11 cellular contexts compared by ENCODE assay signal in genomic region chr10:49568235-49568634, GRCh38.
DNase-seq lines count a peak whose midpoint lies in the region; ATAC-seq and TF ChIP-seq lines count a peak whose summit lies in the region.
"Had no signal": no experiment of that assay in that cellular context is flagged by ENCODE, and none has a peak within 500 bp of the region (broad histone marks: within the 10 kb centered on the region; RNA-seq: fewer than 3 reads in every experiment).

No MANE protein-coding gene starts in this region.

- no peaks in the 10 kb centered on the region; the same call in 1 of the 2 replicates for H3K36me3 ChIP-seq in ACC112 (ENCODE audit: insufficient read depth, low read length)
- H3K36me3 ChIP-seq: BLaER1 treated with 17β-estradiol and CSF1 and Interleukin-3, amounts not matched to agents 10 nM and 100 nM; colonic mucosa had no signal

- ATAC-seq in GM18870 (IDR thresholded peaks at IDR 0.05; ENCODE audit: unreplicated experiment) (peak; percentile 63), HG03432 (IDR thresholded peaks at IDR 0.05; ENCODE audit: unreplicated experiment) (peak; percentile 80)
- ATAC-seq in central memory CD8-positive, alpha-beta T cell (replicated peaks; ENCODE audit: extremely low read depth, poor library complexity, severe bottlenecking), result peak; percentile 19

- H3K4me1 ChIP-seq in ACC112 (ENCODE audit: control insufficient read depth, insufficient read depth, low read length, unreplicated experiment), result peaks cover 39% of the 10 kb centered on the region
- H3K4me1 ChIP-seq: BLaER1 treated with 17β-estradiol and CSF1 and Interleukin-3, amounts not matched to agents 10 nM and 100 nM; colonic mucosa had no signal

- peaks cover 65% of the 10 kb centered on the region for H3K27me3 Mint-ChIP-seq in central memory CD8-positive, alpha-beta T cell

- H3K9me3 Mint-ChIP-seq in central memory CD8-positive, alpha-beta T cell, result no peaks in the 10 kb centered on the region

- H3K27ac ChIP-seq in ACC112 (ENCODE audit: low read depth, low read length), result peak overlapping the region; percentile 90
- H3K27ac ChIP-seq: BLaER1 treated with 17β-estradiol and CSF1 and Interleukin-3, amounts not matched to agents 10 nM and 100 nM; colonic mucosa had no signal

- H3K36me3 Mint-ChIP-seq in central memory CD8-positive, alpha-beta T cell (ENCODE audit: insufficient read depth), result peaks cover 2% of the 10 kb centered on the region

- POLR2A ChIA-PET in GM10248 (lab: Yijun Ruan, JAX), result no interaction called here

- H3K4me1 Mint-ChIP-seq in central memory CD8-positive, alpha-beta T cell, result peaks cover 7% of the 10 kb centered on the region

- H3K4me3 ChIP-seq in ACC112 (ENCODE audit: low read depth, low read length), result peak overlapping the region; percentile 66
- H3K4me3 ChIP-seq: BLaER1 treated with 17β-estradiol and CSF1 and Interleukin-3, amounts not matched to agents 10 nM and 100 nM; colonic mucosa had no signal

- no peak overlapping the region for H3K27ac Mint-ChIP-seq in central memory CD8-positive, alpha-beta T cell (ENCODE audit: low read depth)

- TF ChIP-seq CTCF in GM10248 (IDR thresholded peaks at IDR 0.05; ENCODE audit: control extremely low read depth, extremely low read depth, low read depth, missing control alignments), result no peak

- no peaks in the 10 kb centered on the region for H3K79me2 ChIP-seq in ACC112 (ENCODE audit: control insufficient read depth, insufficient read depth, low read length, unreplicated experiment)

- peak overlapping the region; percentile 55 for H2AFZ ChIP-seq in ACC112 (ENCODE audit: low read length, unreplicated experiment)

- no peaks in the 10 kb centered on the region for H3K27me3 ChIP-seq in ACC112 (ENCODE audit: insufficient read depth, low read length)
- H3K27me3 ChIP-seq: BLaER1 treated with 17β-estradiol and CSF1 and Interleukin-3, amounts not matched to agents 10 nM and 100 nM; colonic mucosa had no signal

- no peak overlapping the region for H3K4me3 Mint-ChIP-seq in central memory CD8-positive, alpha-beta T cell

- DNase-seq in central memory CD8-positive, alpha-beta T cell (ENCODE audit: low spot score in 2 of 2), result no peak
- DNase-seq in SW 1271 (lab: John Stamatoyannopoulos, UW), result no peak
- DNase-seq in NK-92 treated with Interleukin-12 subunit alpha and Interleukin-12 subunit beta, amount 100 ng/mL, for 24 hours (lab: John Stamatoyannopoulos, UW), result no peak
- DNase-seq in C1 segment of cervical spinal cord (lab: John Stamatoyannopoulos, UW), result no peak
- no peak for DNase-seq in GM10248 (ENCODE audit: extremely low spot score)
- DNase-seq: colonic mucosa, SIG-M5 had no signal

- CTCF ChIA-PET in GM10248 (lab: Yijun Ruan, JAX), result interaction anchor here (1.0 to 5.3 kb wide), 4 partner anchors 10 to 655 kb away, joined by 3 to 32 read pairs (median 6); partner anchors contain the start of gene ERCC6

Comparison
In these comparisons a context has a peak if more than half of its experiments do, and no peak if none do; other contexts are left out.
1. ATAC-seq: peak in every context shown above with its lines; median percentile 80 in HG03432; 63 in GM18870; 19 in central memory CD8-positive, alpha-beta T cell.